Comparison of ENCODE assay signal across 8 cellular contexts in the genomic region with DNA sequence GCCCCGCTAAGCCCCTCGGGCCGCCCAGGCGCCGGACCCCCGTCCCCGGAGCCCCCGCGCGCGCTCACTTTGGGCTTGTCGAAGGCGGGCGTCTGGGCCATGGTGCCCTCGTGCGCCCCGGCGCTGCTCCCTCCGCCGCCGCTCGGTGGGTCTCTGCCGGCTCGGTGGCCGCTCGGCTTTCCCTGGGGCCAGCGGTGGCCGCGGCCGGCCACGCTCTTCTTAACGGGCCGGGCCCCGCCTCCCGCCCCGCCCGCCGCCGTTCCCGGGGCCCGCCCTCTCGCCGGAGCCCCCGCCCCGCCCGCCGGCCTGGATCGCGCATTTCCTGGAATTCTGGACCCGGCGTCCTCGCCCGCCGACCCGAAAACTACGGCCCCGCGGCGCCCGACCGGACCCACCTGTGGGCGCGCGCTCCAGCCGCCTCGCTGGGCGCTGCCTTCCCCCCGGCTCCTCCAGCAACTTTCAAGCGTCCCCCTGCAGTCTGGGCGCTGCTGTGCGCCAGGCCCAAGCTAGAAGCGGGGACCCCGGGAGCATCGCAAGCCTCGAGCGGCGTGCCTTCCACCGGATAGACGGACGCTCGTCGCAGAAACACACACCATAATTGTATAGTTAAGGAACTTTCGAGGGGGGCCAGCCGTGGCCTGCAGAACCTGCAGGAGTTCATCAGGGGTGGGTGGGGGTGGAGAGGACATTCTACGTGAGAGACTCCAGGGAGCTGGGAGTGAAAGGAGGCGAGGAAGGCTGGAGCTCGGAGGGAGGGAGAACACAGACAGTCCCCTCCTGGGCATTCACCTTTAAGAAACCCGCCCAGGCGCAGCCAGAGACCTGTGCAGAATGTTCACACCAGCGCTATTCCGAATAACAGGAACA. TPM values are rescaled to one million over a fixed set of nuclear protein-coding genes. Genes with fewer than 3 reads are reported as not detected.
DNase-seq lines count a peak whose midpoint lies in the region; ATAC-seq, FAIRE-seq and TF ChIP-seq lines count a peak whose summit lies in the region.

TSS of gene ADA (minus strand) at position 193 of the 867 bp plus-strand sequence. CDS start at position 101, 92 bp downstream.

- H3K9ac ChIP-seq in HUES48 (ENCODE audit: low read depth, low read length) (no peak within 1 kb of the TSS), GM12878 (ENCODE audit: control insufficient read depth, insufficient read depth, low read length) (peak within 1 kb of the TSS; percentile 88)

- DNase-seq in GM10266 (ENCODE audit: extremely low spot score) = peak; percentile 69
- DNase-seq in GM12878 (ENCODE audit: low read depth, low spot score) = no peak
- DNase-seq in hypothalamus (lab: John Stamatoyannopoulos, UW) = peak in 27 of 51 donors; percentile 8 to 75 (median 40)
- peak; percentile 79 for DNase-seq in retina

- no peaks in the 10 kb centered on the region for H4K20me1 ChIP-seq in GM12878 (ENCODE audit: control insufficient read depth, insufficient read depth)

- H3K9me3 ChIP-seq in HUES48 (ENCODE audit: control insufficient read depth, insufficient read depth, low read length) = no peaks in the 10 kb centered on the region
- H3K9me3 ChIP-seq in GM12878 (replicated peaks; ENCODE audit: control insufficient read depth, insufficient read depth, low read length) = no peaks in the 10 kb centered on the region

- H3K36me3 ChIP-seq in HUES48 (ENCODE audit: control insufficient read depth, insufficient read depth, low read length) = no peaks in the 10 kb centered on the region
- no peaks in the 10 kb centered on the region for H3K36me3 ChIP-seq in GM12878 (ENCODE audit: control insufficient read depth in 2 of 2, insufficient read depth in 2 of 2, low read length in 1 of 2)

- in situ Hi-C loops in GM12878 (cut with MboI) = no loop called here

- no peak for TF ChIP-seq RAD21 in GM12878 (IDR thresholded peaks at IDR 0.05; ENCODE audit: insufficient read depth, low read depth, low read length)

- TF ChIP-seq CTCF in GM10266 (IDR thresholded peaks at IDR 0.05; ENCODE audit: control insufficient read depth, insufficient read depth, low read depth, missing control alignments) (no peak), GM12878 (IDR thresholded peaks at IDR 0.05 in 2 of 3, conservative IDR thresholded peaks at IDR 0.05 in 1 of 3; ENCODE audit: control insufficient read depth in 2 of 3, extremely low read depth in 1 of 3, insufficient read depth in 1 of 3, low read depth in 3 of 3, low read length in 3 of 3) (peak in 1 of 3 experiments; percentile 16; a peak in 1 of 6 replicates)

- intact Hi-C loops in GM12878 (cut with micrococcal nuclease; ENCODE audit: unreplicated experiment) = no loop called here

- ATAC-seq in SK-N-SH treated with all-trans-retinoic acid at 6 μM for 48 hours (peak; percentile 86), GM12878 (peak; percentile 66), HG03025 (IDR thresholded peaks at IDR 0.05; ENCODE audit: low FRiP score, unreplicated experiment) (no peak), GM19455 (IDR thresholded peaks at IDR 0.05; ENCODE audit: unreplicated experiment) (no peak)

- SMC1A ChIA-PET in GM12878 (lab: Charles Lee; ENCODE audit: uncharacterized antibody, unreplicated experiment) = interaction anchor here (0.8 to 4.3 kb wide), 11 partner anchors 9 to 80 kb away, joined by 3 to 47 read pairs (median 5); no protein-coding TSS in a partner anchor

- H2AFZ ChIP-seq in GM12878 (ENCODE audit: control insufficient read depth, low read depth, low read length) = peak within 1 kb of the TSS; percentile 74

- no TSS peak for BruUV-seq in GM12878 (replicated peaks; lab: Mats Ljungman, UMichigan)

- H3K79me2 ChIP-seq in GM12878 (ENCODE audit: control insufficient read depth, insufficient read depth, low read length) = peaks cover 41% of the 10 kb centered on the region

- CTCF ChIA-PET in GM12878 (lab: Yijun Ruan, JAX) = interaction anchor here (1.1 to 8.5 kb wide), 6 partner anchors 12 to 69 kb away, joined by 3 to 134 read pairs (median 4); partner anchors contain the start of gene PKIG

- H3K27ac ChIP-seq in HUES48 (ENCODE audit: low read depth, low read length) = no peak within 1 kb of the TSS
- peak within 1 kb of the TSS; percentile 84 for H3K27ac ChIP-seq in GM12878 (ENCODE audit: control insufficient read depth, insufficient read depth)

- peak within 1 kb of the TSS; percentile 96 for H3K4me2 ChIP-seq in GM12878 (ENCODE audit: control insufficient read depth, insufficient read depth)

- WGBS in GM12878 (ENCODE audit: insufficient coverage, insufficient replicate concordance, low lambda C conversion rate, missing lambda C conversion rate) = 2% methylated on average over 43 of the region's 91 CpGs

- no peak for TF ChIP-seq EP300 in GM12878 (IDR thresholded peaks at IDR 0.05; ENCODE audit: borderline replicate concordance in 1 of 2, control insufficient read depth in 1 of 2, low read depth in 2 of 2, low read length in 2 of 2)

- RAD21 ChIA-PET in GM12878 (lab: Charles Lee; ENCODE audit: unreplicated experiment) = interaction anchor here (0.8 to 5.1 kb wide), 12 partner anchors 9 to 75 kb away, joined by 3 to 55 read pairs (median 6); partner anchors contain the start of gene PKIG

- POLR2A ChIA-PET in GM12878 (lab: Charles Lee) = interaction anchor here (1.0 to 2.5 kb wide), 6 partner anchors 9 to 176 kb away, joined by 3 to 18 read pairs (median 3); partner anchors contain the start of gene PKIG

- TF ChIP-seq POLR2A in GM12878 (IDR thresholded peaks at IDR 0.05; ENCODE audit: low read depth, low read length) = peak; percentile 73

- peak within 1 kb of the TSS; percentile 79 for H3K4me3 ChIP-seq in HUES48 (ENCODE audit: low read depth, low read length)
- peak within 1 kb of the TSS; percentile 95 for H3K4me3 ChIP-seq in GM12878

- H3K4me1 ChIP-seq in HUES48 (ENCODE audit: control insufficient read depth, insufficient read depth, low read length) (peaks cover 15% of the 10 kb centered on the region), GM12878 (ENCODE audit: control insufficient read depth, insufficient read depth, low read length) (peaks cover 39% of the 10 kb centered on the region)

- no peak for FAIRE-seq in GM12878 (lab: Jason Lieb, UNC)

- peaks cover 31% of the 10 kb centered on the region for H3K27me3 ChIP-seq in HUES48 (ENCODE audit: control insufficient read depth, insufficient read depth, low read length)
- no peaks in the 10 kb centered on the region for H3K27me3 ChIP-seq in GM12878 (replicated peaks in 1 of 2; ENCODE audit: control insufficient read depth in 2 of 2, insufficient read depth in 2 of 2, low read length in 1 of 2)

TF ChIP-seq in SK-N-SH treated with all-trans-retinoic acid at 6 μM for 48 hours, 23 proteins besides CTCF, POLR2A, EP300 and RAD21:
- TF ChIP-seq ZNF70 (CRISPR knock-in tag; IDR thresholded peaks at IDR 0.05) (peak; percentile 99), CSDC2 (CRISPR knock-in tag; IDR thresholded peaks at IDR 0.05) (no peak)

TF ChIP-seq in GM12878, 131 proteins besides CTCF, POLR2A, EP300 and RAD21 (continues in another document):
- TF ChIP-seq, protein P1, sequence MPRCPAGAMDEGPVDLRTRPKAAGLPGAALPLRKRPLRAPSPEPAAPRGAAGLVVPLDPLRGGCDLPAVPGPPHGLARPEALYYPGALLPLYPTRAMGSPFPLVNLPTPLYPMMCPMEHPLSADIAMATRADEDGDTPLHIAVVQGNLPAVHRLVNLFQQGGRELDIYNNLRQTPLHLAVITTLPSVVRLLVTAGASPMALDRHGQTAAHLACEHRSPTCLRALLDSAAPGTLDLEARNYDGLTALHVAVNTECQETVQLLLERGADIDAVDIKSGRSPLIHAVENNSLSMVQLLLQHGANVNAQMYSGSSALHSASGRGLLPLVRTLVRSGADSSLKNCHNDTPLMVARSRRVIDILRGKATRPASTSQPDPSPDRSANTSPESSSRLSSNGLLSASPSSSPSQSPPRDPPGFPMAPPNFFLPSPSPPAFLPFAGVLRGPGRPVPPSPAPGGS (IDR thresholded peaks at IDR 0.05; ENCODE audit: borderline replicate concordance, insufficient read depth, low read depth, low read length, poor library complexity, severe bottlenecking) = no peak

RNA-seq across cellular contexts. Expression of gene ADA, which starts in this region (rescaled TPM):
- 51.8 and 52.9 TPM in 2 replicates for total RNA-seq in GM12878 (2013; cell fraction: nucleolus; rRNA removed)
- total RNA-seq in GM12878 (2014; rRNA removed) (74.6 and 78.6 TPM in 2 replicates), GM12878 (2014; rRNA removed; fragmentation: Illumina TruSeq; extraction: Trizol) (69.1 and 69.5 TPM in 2 replicates), GM12878 (2021) (99.0 and 105 TPM in 2 replicates)
- polyA plus RNA-seq in GM12878 (2011; ENCODE audit: low read depth) = 54.0 TPM
- polyA plus RNA-seq in GM12878 (2011; rRNA removed) (88.9 and 129 TPM in 2 replicates), GM12878 (2014; fragmentation: Illumina TruSeq; extraction: Trizol) (71.6 and 82.7 TPM in 2 replicates), GM12878 (2014; fragmentation: Nextera tagmentation; extraction: Ambion mirVana) (10 to 100 TPM; 40.9 to 70.6 TPM), GM12878 (2014; rRNA removed) (122 and 125 TPM in 2 replicates), GM12878 (2016; fragmentation: Nextera tagmentation; extraction: Ambion mirVana) (100 to 1,000 TPM; 189 to 217 TPM)
- polyA plus RNA-seq in GM12878 (2011; cell fraction: cytosol; rRNA removed) = 142 and 175 TPM in 2 replicates
- 152 and 179 TPM in 2 replicates for polyA plus RNA-seq in GM12878 (2011; cell fraction: nucleus; rRNA removed)
- 58.7 and 86.7 TPM in 2 replicates for polyA plus RNA-seq in GM12878 (2012)
- 75.2 and 93.0 TPM in 2 replicates for polyA minus RNA-seq in GM12878 (2011; rRNA and poly(A)+ RNA removed)
- 21.2 and 28.5 TPM in 2 replicates for polyA minus RNA-seq in GM12878 (2011; cell fraction: cytosol; rRNA and poly(A)+ RNA removed)
- 21.6 and 28.6 TPM in 2 replicates for polyA minus RNA-seq in GM12878 (2011; cell fraction: nucleus; rRNA and poly(A)+ RNA removed)

Comparison
In these comparisons a context has a peak if more than half of its experiments do, and no peak if none do; other contexts are left out.
1. ATAC-seq: peak in SK-N-SH treated with all-trans-retinoic acid at 6 μM for 48 hours (single experiment) and GM12878 (single experiment); none in HG03025 (single experiment) and GM19455 (single experiment).